ENCODE assay signal across 8 cellular contexts in the genomic region with DNA sequence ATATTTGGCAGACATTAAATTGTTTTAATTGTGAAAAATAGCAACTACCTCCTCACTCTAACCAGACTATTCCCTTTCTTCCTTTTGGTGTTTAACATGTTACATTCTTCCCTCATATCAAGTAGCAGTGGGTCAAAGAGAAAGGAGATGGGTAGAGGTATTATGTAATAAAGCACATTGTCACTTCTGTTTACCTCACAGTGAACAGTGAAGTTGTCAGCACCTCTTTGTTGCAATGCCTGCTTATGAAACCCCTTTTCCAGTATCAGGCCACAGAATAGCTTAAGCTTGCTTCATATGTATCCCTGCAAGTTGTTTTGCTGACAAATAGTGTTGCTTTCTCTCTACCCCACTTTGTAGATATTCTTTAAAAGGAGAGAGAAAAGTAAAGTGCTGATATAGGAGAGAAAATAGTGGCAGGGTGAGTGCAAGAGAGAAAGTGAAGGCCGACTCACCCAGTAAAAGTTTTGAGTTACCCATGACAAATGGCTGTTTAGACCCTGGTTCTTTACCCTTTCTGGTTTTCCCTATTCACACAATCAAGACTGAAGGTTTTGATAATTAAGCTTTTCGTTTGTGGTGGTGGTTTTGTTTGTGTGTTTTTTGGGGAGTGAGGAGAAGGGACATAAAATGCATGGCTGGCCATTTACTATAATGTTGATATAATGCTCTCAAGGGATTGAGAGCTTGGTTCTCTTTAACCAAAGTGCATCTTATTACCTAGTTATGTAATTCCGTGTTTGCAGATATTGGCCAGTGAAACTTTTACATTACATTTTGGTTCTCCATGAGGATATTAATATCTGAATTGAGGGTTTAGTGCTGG. TPM values are rescaled to one million over a fixed set of nuclear protein-coding genes. Genes with fewer than 3 reads are reported as not detected.
DNase-seq lines count a peak whose midpoint lies in the region; TF ChIP-seq lines count a peak whose summit lies in the region.

No MANE protein-coding gene starts in this region.

- peaks cover 39% of the 10 kb centered on the region for H3K4me1 Mint-ChIP-seq in activated CD4-positive, alpha-beta T cell treated with anti-CD3 and anti-CD28 coated beads, Interleukin-2, amount 10 ng/mL, durations not matched to agents 24 days and 14 days

- no peaks in the 10 kb centered on the region for H3K9me3 ChIP-seq in tibial artery

- no peak for TF ChIP-seq CTCF in tibial artery (IDR thresholded peaks at IDR 0.05)

- H3K36me3 Mint-ChIP-seq in activated CD4-positive, alpha-beta T cell treated with anti-CD3 and anti-CD28 coated beads, Interleukin-2, amount 10 ng/mL, durations not matched to agents 24 days and 14 days (ENCODE audit: low read depth), result peaks cover 30% of the 10 kb centered on the region

- intact Hi-C loops in activated CD4-positive, alpha-beta T cell treated with anti-CD3 and anti-CD28 coated beads, Interleukin-2, amount 10 ng/mL, durations not matched to agents 24 days and 14 days (cut with micrococcal nuclease), result loop anchor here (5.0 to 10.0 kb wide), 2 partner anchors 268 to 346 kb away; no protein-coding TSS in a partner anchor
- intact Hi-C loops in tibial artery (cut with DNase I; ENCODE audit: low total_unique reads), result loop anchor here (10.0 kb wide), 1 partner anchor 68 kb away; the partner anchor contains the start of gene RB1

- H3K4me1 ChIP-seq in tibial artery, result peaks cover 0 to 62% (median 35%) of the 10 kb centered on the region in 4 donors

- H3K27ac ChIP-seq in caudate nucleus (ENCODE audit: low read depth, low read length) (peak overlapping the region; percentile 86), tibial artery (peak overlapping the region; percentile 94 to 99)

- H3K4me3 ChIP-seq in tibial artery, result peak overlapping the region; percentile 78 to 91

- DNase-seq in activated CD4-positive, alpha-beta T cell treated with anti-CD3 and anti-CD28 coated beads, Interleukin-2, amount 10 ng/mL, durations not matched to agents 24 days and 14 days, result no peak
- DNase-seq in activated CD4-positive, alpha-beta T cell treated with anti-CD3 and anti-CD28 coated beads, Interleukin-2, amount 50 U/mL, for 1 hour, result no peak
- peak in 1 of 61 donors; percentile 20 for DNase-seq in caudate nucleus (lab: John Stamatoyannopoulos, UW)
- peak; percentile 14 to 60 for DNase-seq in lung microvascular endothelial cell (ENCODE audit: low read depth in 2 of 2)
- DNase-seq in tibial artery, result no peak
- DNase-seq in stimulated activated CD4-positive, alpha-beta T cell treated with anti-CD3 and anti-CD28 coated beads, Interleukin-4, amount 100 ng/mL, for 4 hours, result no peak
- no peak for DNase-seq in stimulated activated CD4-positive, alpha-beta T cell treated with anti-CD3 and anti-CD28 coated beads, Interleukin-12 subunit alpha, Interleukin-12 subunit beta, amount 100 ng/mL, for 4 hours
- DNase-seq in foreskin melanocyte, result no peak

- peaks cover 5% of the 10 kb centered on the region for H3K27me3 Mint-ChIP-seq in activated CD4-positive, alpha-beta T cell treated with anti-CD3 and anti-CD28 coated beads, Interleukin-2, amount 10 ng/mL, durations not matched to agents 24 days and 14 days

- no peaks in the 10 kb centered on the region for H3K9me3 Mint-ChIP-seq in activated CD4-positive, alpha-beta T cell treated with anti-CD3 and anti-CD28 coated beads, Interleukin-2, amount 10 ng/mL, durations not matched to agents 24 days and 14 days

- peaks cover 0 to 15% (median 5%) of the 10 kb centered on the region in 3 donors for H3K36me3 ChIP-seq in tibial artery

- peak overlapping the region; percentile 21 for H3K4me3 Mint-ChIP-seq in activated CD4-positive, alpha-beta T cell treated with anti-CD3 and anti-CD28 coated beads, Interleukin-2, amount 10 ng/mL, durations not matched to agents 24 days and 14 days

- no peak overlapping the region for H3K27ac Mint-ChIP-seq in activated CD4-positive, alpha-beta T cell treated with anti-CD3 and anti-CD28 coated beads, Interleukin-2, amount 10 ng/mL, durations not matched to agents 24 days and 14 days

- no peaks in the 10 kb centered on the region for H3K27me3 ChIP-seq in tibial artery

RNA-seq across cellular contexts. Expression of gene ITM2B, which starts 3.7 kb away (rescaled TPM):
- total RNA-seq in activated CD4-positive, alpha-beta T cell treated with anti-CD3 and anti-CD28 coated beads, Interleukin-2, amount 10 ng/mL, durations not matched to agents 24 days and 14 days, result 51.7 and 53.1 TPM in 2 replicates
- total RNA-seq in lung microvascular endothelial cell, result 217 and 400 TPM in 2 replicates

Comparison
In these comparisons a context has a peak if more than half of its experiments do, and no peak if none do; other contexts are left out.
1. DNase-seq: peak in lung microvascular endothelial cell (2 of 2); none in activated CD4-positive, alpha-beta T cell treated with anti-CD3 and anti-CD28 coated beads, Interleukin-2, amount 10 ng/mL, durations not matched to agents 24 days and 14 days (single experiment), activated CD4-positive, alpha-beta T cell treated with anti-CD3 and anti-CD28 coated beads, Interleukin-2, amount 50 U/mL, for 1 hour (single experiment), tibial artery (0 of 2), stimulated activated CD4-positive, alpha-beta T cell treated with anti-CD3 and anti-CD28 coated beads, Interleukin-4, amount 100 ng/mL, for 4 hours (0 of 2), stimulated activated CD4-positive, alpha-beta T cell treated with anti-CD3 and anti-CD28 coated beads, Interleukin-12 subunit alpha, Interleukin-12 subunit beta, amount 100 ng/mL, for 4 hours (single experiment) and foreskin melanocyte (single experiment).